In the genomic region with DNA sequence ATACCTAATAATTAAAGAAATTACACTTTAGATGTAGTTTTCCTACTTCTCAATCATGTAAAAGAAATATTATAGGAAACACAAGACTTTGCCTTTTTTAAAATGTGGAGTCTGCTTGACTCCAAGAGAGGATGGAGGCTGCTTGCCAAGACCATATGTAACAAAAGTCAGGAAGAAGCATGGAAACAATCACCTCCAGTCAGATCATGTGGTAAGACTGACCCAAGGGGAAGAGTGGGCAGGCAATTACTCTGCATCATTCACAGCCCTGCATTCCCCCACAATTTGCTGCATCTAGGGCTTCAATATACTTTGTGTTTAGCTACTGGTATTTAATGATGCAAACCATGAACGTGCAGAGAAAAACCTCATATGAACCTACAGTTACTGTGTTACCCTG, we compare ENCODE assay signal across 29 cellular contexts.
"Had no signal": no experiment of that assay in that cellular context is flagged by ENCODE, and none has a peak within 500 bp of the region (broad histone marks: within the 10 kb centered on the region; RNA-seq: fewer than 3 reads in every experiment).

No MANE protein-coding gene starts in this region.

- DNase-seq: hippocampal formation; immature natural killer cell; left ventricle myocardium inferior; midbrain; mucosa of descending colon; naive thymus-derived CD4-positive, alpha-beta T cell; nucleus accumbens; pancreas; posterior cingulate gyrus; retina; right cardiac atrium; small intestine; spleen; stimulated activated CD4-positive, alpha-beta T cell treated with anti-CD3 and anti-CD28 coated beads, Interleukin-4, amount 100 ng/mL, for 24 hours; stimulated activated naive CD4-positive, alpha-beta T cell; tibial artery; trophoblast cell; upper lobe of right lung had no signal

- H3K27me3 Mint-ChIP-seq: memory B cell; natural killer cell treated with Interleukin-12 subunit alpha and Interleukin-12 subunit beta and Interleukin-15 and Interleukin-18, amount 100 ng/mL, for 72 hours; stimulated activated naive CD8-positive, alpha-beta T cell treated with anti-CD3 and anti-CD28 coated beads, Interleukin-15, Interleukin-2, amounts not matched to agents 100 ng/mL and 50 ng/mL, for 24 hours had no signal

- H3K4me1 ChIP-seq: left ventricle myocardium inferior, pancreas, prostate gland, spleen, suprapubic skin, upper lobe of right lung had no signal

- H3K4me3 ChIP-seq: left ventricle myocardium inferior, lung, mucosa of descending colon, pancreas, prostate gland, spleen, suprapubic skin, thoracic aorta, tibial artery, upper lobe of right lung had no signal

- H3K4me1 Mint-ChIP-seq: immature natural killer cell; memory B cell; naive thymus-derived CD4-positive, alpha-beta T cell; neural crest cell; stimulated activated effector memory CD8-positive, alpha-beta T cell treated with anti-CD3 and anti-CD28 coated beads, Interleukin-12 subunit alpha, Interleukin-12 subunit beta, amount 100 ng/mL, for 72 hours had no signal

- H3K9me3 Mint-ChIP-seq: memory B cell; stimulated activated effector memory CD8-positive, alpha-beta T cell treated with anti-CD3 and anti-CD28 coated beads, Interleukin-12 subunit alpha, Interleukin-12 subunit beta, amount 100 ng/mL, for 72 hours had no signal

- H3K4me3 Mint-ChIP-seq: immature natural killer cell; memory B cell; naive thymus-derived CD4-positive, alpha-beta T cell; natural killer cell treated with Interleukin-12 subunit alpha and Interleukin-12 subunit beta and Interleukin-15 and Interleukin-18, amount 100 ng/mL, for 72 hours; neural crest cell; stimulated activated effector memory CD8-positive, alpha-beta T cell treated with anti-CD3 and anti-CD28 coated beads, Interleukin-12 subunit alpha, Interleukin-12 subunit beta, amount 100 ng/mL, for 72 hours; stimulated activated naive CD8-positive, alpha-beta T cell treated with anti-CD3 and anti-CD28 coated beads, Interleukin-15, Interleukin-2, amounts not matched to agents 100 ng/mL and 50 ng/mL, for 24 hours had no signal

- H3K36me3 ChIP-seq: left ventricle myocardium inferior, pancreas, prostate gland, spleen, suprapubic skin, thoracic aorta, tibial artery, upper lobe of right lung had no signal

- H3K27ac Mint-ChIP-seq: immature natural killer cell; memory B cell; naive thymus-derived CD4-positive, alpha-beta T cell; natural killer cell treated with Interleukin-12 subunit alpha and Interleukin-12 subunit beta and Interleukin-15 and Interleukin-18, amount 100 ng/mL, for 72 hours; stimulated activated effector memory CD8-positive, alpha-beta T cell treated with anti-CD3 and anti-CD28 coated beads, Interleukin-12 subunit alpha, Interleukin-12 subunit beta, amount 100 ng/mL, for 72 hours; stimulated activated naive CD8-positive, alpha-beta T cell treated with anti-CD3 and anti-CD28 coated beads, Interleukin-15, Interleukin-2, amounts not matched to agents 100 ng/mL and 50 ng/mL, for 24 hours had no signal

- H3K27ac ChIP-seq: left ventricle myocardium inferior, pancreas, prostate gland, spleen, suprapubic skin, thoracic aorta, tibial artery, upper lobe of right lung had no signal

- FAIRE-seq: islet of Langerhans, pancreas, small intestine, urothelium cell line had no signal

- H3K9me3 ChIP-seq: mucosa of descending colon, pancreas, prostate gland, spleen, suprapubic skin, thoracic aorta, upper lobe of right lung had no signal

- H3K27me3 ChIP-seq: pancreas, spleen, suprapubic skin, tibial artery, upper lobe of right lung had no signal

- H3K36me3 Mint-ChIP-seq: immature natural killer cell; memory B cell; naive thymus-derived CD4-positive, alpha-beta T cell; natural killer cell treated with Interleukin-12 subunit alpha and Interleukin-12 subunit beta and Interleukin-15 and Interleukin-18, amount 100 ng/mL, for 72 hours; stimulated activated effector memory CD8-positive, alpha-beta T cell treated with anti-CD3 and anti-CD28 coated beads, Interleukin-12 subunit alpha, Interleukin-12 subunit beta, amount 100 ng/mL, for 72 hours had no signal
